Comparison of ENCODE assay signal across 27 cellular contexts in the genomic region with DNA sequence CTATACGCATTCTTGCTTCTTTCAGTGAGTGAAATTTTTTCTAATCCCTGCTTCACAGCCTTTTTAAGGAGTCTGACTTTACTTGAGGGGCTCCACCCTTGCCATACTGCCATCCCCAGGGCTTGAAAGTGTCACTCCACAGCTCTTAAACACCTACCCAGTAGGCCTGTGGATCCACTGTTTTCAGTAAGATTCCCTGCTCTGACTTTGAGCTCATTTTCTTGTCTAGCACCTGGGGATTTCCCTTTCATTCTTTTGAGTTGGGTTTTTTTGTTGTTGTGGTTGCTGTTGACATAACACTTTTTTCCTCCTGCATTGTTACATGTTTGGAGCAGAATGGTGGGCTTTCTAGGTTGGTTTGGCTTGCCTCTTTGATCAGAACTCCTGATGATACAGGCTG. TPM values are rescaled to one million over a fixed set of nuclear protein-coding genes. Genes with fewer than 3 reads are reported as not detected.
"Had no signal": no experiment of that assay in that cellular context is flagged by ENCODE, and none has a peak within 500 bp of the region (broad histone marks: within the 10 kb centered on the region; RNA-seq: fewer than 3 reads in every experiment).

No MANE protein-coding gene starts in this region.

- ATAC-seq: activated CD4-positive, CD25-positive, alpha-beta regulatory T cell treated with anti-CD3 and anti-CD28 coated beads, Interleukin-2, amount 50 U/mL, for 24 hours; left lung; right lobe of liver; T-cell had no signal

- H3K27ac ChIP-seq: cardiac muscle cell, dorsolateral prefrontal cortex, left lung, right lobe of liver, tibial nerve, uterus had no signal

- H3K9me3 ChIP-seq: left lung, right lobe of liver, tibial nerve, uterus had no signal

- FAIRE-seq: small intestine had no signal

- H3K4me3 ChIP-seq: cardiac muscle cell, dorsolateral prefrontal cortex, left lung, right lobe of liver, tibial nerve, uterus had no signal

- DNase-seq: activated CD4-positive, alpha-beta T cell treated with anti-CD3 and anti-CD28 coated beads, Interleukin-2, amount 50 U/mL, for 4 hours; activated naive CD4-positive, alpha-beta T cell; activated naive CD8-positive, alpha-beta T cell treated with anti-CD3 and anti-CD28 coated beads for 36 hours; activated T-cell treated with anti-CD3 and anti-CD28 coated beads for 4 hours; amniotic stem cell; dorsolateral prefrontal cortex; foreskin melanocyte; glutamatergic neuron; hippocampal formation; left lung; right lobe of liver; small intestine; stimulated activated CD4-positive, alpha-beta T cell treated with anti-CD3 and anti-CD28 coated beads, Interleukin-15, amount 100 ng/mL, for 24 hours; stimulated activated CD4-positive, alpha-beta T cell treated with anti-CD3 and anti-CD28 coated beads, Interleukin-2, amount 100 ng/mL, for 48 hours; T-cell; uterus had no signal

- H3K9me3 Mint-ChIP-seq: activated naive CD8-positive, alpha-beta T cell treated with anti-CD3 and anti-CD28 coated beads for 36 hours; activated T-helper 1 cell treated with anti-CD3 and anti-CD28 coated beads, Interleukin-12 subunit alpha, Interleukin-12 subunit beta, Interleukin-2, Interleukin-4 antibody, amounts not matched to agents 30 ng/mL and 10 ng/mL and 1 ng/mL, durations not matched to agents 14 hours and 24 hours and 36 hours; stimulated activated naive CD8-positive, alpha-beta T cell treated with anti-CD3 and anti-CD28 coated beads, Interleukin-15, Interleukin-2, amounts not matched to agents 100 ng/mL and 50 ng/mL, for 24 hours; T-cell had no signal

- H3K4me3 Mint-ChIP-seq: activated naive CD8-positive, alpha-beta T cell treated with anti-CD3 and anti-CD28 coated beads for 36 hours; activated T-helper 1 cell treated with anti-CD3 and anti-CD28 coated beads, Interleukin-12 subunit alpha, Interleukin-12 subunit beta, Interleukin-2, Interleukin-4 antibody, amounts not matched to agents 30 ng/mL and 10 ng/mL and 1 ng/mL, durations not matched to agents 14 hours and 24 hours and 36 hours; stimulated activated naive CD8-positive, alpha-beta T cell treated with anti-CD3 and anti-CD28 coated beads, Interleukin-15, Interleukin-2, amounts not matched to agents 100 ng/mL and 50 ng/mL, for 24 hours; T-cell had no signal

- H3K36me3 ChIP-seq: uterus had no signal

- H3K4me1 ChIP-seq: left lung, right lobe of liver, tibial nerve, uterus had no signal

- H3K27ac Mint-ChIP-seq: activated naive CD8-positive, alpha-beta T cell treated with anti-CD3 and anti-CD28 coated beads for 36 hours; activated T-helper 1 cell treated with anti-CD3 and anti-CD28 coated beads, Interleukin-12 subunit alpha, Interleukin-12 subunit beta, Interleukin-2, Interleukin-4 antibody, amounts not matched to agents 30 ng/mL and 10 ng/mL and 1 ng/mL, durations not matched to agents 14 hours and 24 hours and 36 hours; stimulated activated naive CD8-positive, alpha-beta T cell treated with anti-CD3 and anti-CD28 coated beads, Interleukin-15, Interleukin-2, amounts not matched to agents 100 ng/mL and 50 ng/mL, for 24 hours; T-cell had no signal

- H3K27me3 ChIP-seq: cardiac muscle cell, dorsolateral prefrontal cortex, left lung, right lobe of liver, tibial nerve, uterus had no signal

- H3K27me3 Mint-ChIP-seq: activated naive CD8-positive, alpha-beta T cell treated with anti-CD3 and anti-CD28 coated beads for 36 hours; stimulated activated naive CD8-positive, alpha-beta T cell treated with anti-CD3 and anti-CD28 coated beads, Interleukin-15, Interleukin-2, amounts not matched to agents 100 ng/mL and 50 ng/mL, for 24 hours; T-cell had no signal

RNA-seq across cellular contexts. Expression of a gene that starts 54.6 kb away (rescaled TPM):
- total RNA-seq: activated naive CD8-positive, alpha-beta T cell treated with anti-CD3 and anti-CD28 coated beads for 36 hours; activated T-helper 1 cell treated with anti-CD3 and anti-CD28 coated beads, Interleukin-12 subunit alpha, Interleukin-12 subunit beta, Interleukin-2, Interleukin-4 antibody, amounts not matched to agents 30 ng/mL and 10 ng/mL and 1 ng/mL, durations not matched to agents 14 hours and 24 hours and 36 hours; cardiac muscle cell; dorsolateral prefrontal cortex; epithelial cell of proximal tubule; kidney epithelial cell; lung microvascular endothelial cell; myocyte; osteocyte; pulmonary artery endothelial cell; right lobe of liver; T-cell; tibial nerve; uterus had no signal
